In the genomic region with DNA sequence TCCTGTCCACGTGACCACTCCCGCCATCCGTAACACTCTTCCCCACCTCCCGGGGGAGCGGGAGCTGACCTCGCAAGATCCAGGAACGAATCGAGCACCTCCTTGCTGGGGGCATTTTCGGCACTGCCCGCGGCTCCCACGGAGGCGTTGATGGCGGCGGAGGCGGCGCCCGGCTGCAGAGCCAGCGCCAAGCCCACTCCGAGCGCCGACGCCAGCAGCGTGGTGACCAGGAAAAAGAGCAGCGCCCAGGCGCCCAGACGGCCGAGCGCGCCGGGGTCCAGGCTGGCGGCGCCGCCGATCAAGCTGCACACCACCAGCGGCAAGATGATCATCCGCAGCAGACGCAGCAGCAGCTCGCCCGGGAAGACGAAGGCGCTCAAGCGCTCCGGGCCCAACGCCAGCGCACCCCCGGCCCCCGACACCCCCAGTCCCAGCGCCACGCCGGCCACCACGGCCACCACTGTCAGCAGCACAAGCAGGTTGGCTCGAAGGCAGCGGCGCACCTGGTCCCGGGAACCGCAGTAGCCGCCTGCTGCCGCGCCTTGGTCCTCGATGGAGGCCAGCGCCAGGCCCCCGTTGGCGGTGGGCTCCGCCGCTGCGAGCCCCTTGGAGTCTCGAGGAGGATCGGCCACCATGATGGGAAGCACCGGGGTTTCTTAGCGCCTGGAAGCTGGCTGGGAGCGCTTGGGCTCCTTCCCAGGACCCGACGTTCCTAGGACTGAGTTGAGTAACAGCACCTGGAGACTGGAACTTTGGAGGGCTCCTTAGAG, we compare ENCODE assay signal across 1 cellular context.
TF ChIP-seq lines count a peak whose summit lies in the region.

No MANE protein-coding gene starts in this region.

TF ChIP-seq in A549, 52 proteins besides CTCF, POLR2A, EP300 and RAD21 (continued from another document):
- no peak for TF ChIP-seq RNF2 (IDR thresholded peaks at IDR 0.05; ENCODE audit: borderline replicate concordance, low read depth)
- TF ChIP-seq RARB (CRISPR knock-in tag; IDR thresholded peaks at IDR 0.05) = no peak
- TF ChIP-seq, protein P1, sequence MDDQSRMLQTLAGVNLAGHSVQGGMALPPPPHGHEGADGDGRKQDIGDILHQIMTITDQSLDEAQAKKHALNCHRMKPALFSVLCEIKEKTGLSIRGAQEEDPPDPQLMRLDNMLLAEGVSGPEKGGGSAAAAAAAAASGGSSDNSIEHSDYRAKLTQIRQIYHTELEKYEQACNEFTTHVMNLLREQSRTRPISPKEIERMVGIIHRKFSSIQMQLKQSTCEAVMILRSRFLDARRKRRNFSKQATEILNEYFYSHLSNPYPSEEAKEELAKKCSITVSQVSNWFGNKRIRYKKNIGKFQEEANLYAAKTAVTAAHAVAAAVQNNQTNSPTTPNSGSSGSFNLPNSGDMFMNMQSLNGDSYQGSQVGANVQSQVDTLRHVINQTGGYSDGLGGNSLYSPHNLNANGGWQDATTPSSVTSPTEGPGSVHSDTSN (IDR thresholded peaks at IDR 0.05) = no peak
- no peak for TF ChIP-seq SMC3 (IDR thresholded peaks at IDR 0.05)
- TF ChIP-seq PHF8 (IDR thresholded peaks at IDR 0.05; ENCODE audit: borderline replicate concordance, low read depth) = peak; percentile 9; the same call in 1 of the 2 replicates
- TF ChIP-seq CBX2 (IDR thresholded peaks at IDR 0.05; ENCODE audit: borderline replicate concordance, low read depth) = no peak
- TF ChIP-seq HOXB5 (CRISPR knock-in tag; IDR thresholded peaks at IDR 0.05) = no peak
- no peak for TF ChIP-seq MYC (IDR thresholded peaks at IDR 0.05; ENCODE audit: borderline replicate concordance, low read length)
- TF ChIP-seq HEYL (CRISPR knock-in tag; IDR thresholded peaks at IDR 0.05) = no peak
- TF ChIP-seq KDM5A (IDR thresholded peaks at IDR 0.05) = no peak
- TF ChIP-seq, protein P2, sequence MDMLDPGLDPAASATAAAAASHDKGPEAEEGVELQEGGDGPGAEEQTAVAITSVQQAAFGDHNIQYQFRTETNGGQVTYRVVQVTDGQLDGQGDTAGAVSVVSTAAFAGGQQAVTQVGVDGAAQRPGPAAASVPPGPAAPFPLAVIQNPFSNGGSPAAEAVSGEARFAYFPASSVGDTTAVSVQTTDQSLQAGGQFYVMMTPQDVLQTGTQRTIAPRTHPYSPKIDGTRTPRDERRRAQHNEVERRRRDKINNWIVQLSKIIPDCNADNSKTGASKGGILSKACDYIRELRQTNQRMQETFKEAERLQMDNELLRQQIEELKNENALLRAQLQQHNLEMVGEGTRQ (IDR thresholded peaks at IDR 0.05) = peak; percentile 85
- no peak for TF ChIP-seq EHF (CRISPR knock-in tag; IDR thresholded peaks at IDR 0.05)
- TF ChIP-seq ESRRA (IDR thresholded peaks at IDR 0.05; ENCODE audit: borderline replicate concordance, low read length) = no peak
- no peak for TF ChIP-seq RCOR1 (IDR thresholded peaks at IDR 0.05; ENCODE audit: low read depth, low read length)
- TF ChIP-seq NPAS2 (CRISPR knock-in tag; IDR thresholded peaks at IDR 0.05; ENCODE audit: borderline replicate concordance) = no peak
- TF ChIP-seq FOSB (CRISPR knock-in tag; IDR thresholded peaks at IDR 0.05) = no peak
- TF ChIP-seq NR3C1 (IDR thresholded peaks at IDR 0.05) = no peak
- no peak for TF ChIP-seq ZSCAN20 (CRISPR knock-in tag; IDR thresholded peaks at IDR 0.05)
- TF ChIP-seq TP53 (CRISPR knock-in tag; IDR thresholded peaks at IDR 0.05) = no peak
- TF ChIP-seq, protein P3, sequence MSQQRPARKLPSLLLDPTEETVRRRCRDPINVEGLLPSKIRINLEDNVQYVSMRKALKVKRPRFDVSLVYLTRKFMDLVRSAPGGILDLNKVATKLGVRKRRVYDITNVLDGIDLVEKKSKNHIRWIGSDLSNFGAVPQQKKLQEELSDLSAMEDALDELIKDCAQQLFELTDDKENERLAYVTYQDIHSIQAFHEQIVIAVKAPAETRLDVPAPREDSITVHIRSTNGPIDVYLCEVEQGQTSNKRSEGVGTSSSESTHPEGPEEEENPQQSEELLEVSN (IDR thresholded peaks at IDR 0.05; ENCODE audit: borderline replicate concordance, low read depth) = peak; percentile 43; the same call in 1 of the 2 replicates
- TF ChIP-seq NFE2L2 (conservative IDR thresholded peaks at IDR 0.05; ENCODE audit: low read length) = no peak
- no peak for TF ChIP-seq FOXS1 (CRISPR knock-in tag; IDR thresholded peaks at IDR 0.05)
- no peak for TF ChIP-seq HDAC2 (IDR thresholded peaks at IDR 0.05)
- TF ChIP-seq, protein P4, sequence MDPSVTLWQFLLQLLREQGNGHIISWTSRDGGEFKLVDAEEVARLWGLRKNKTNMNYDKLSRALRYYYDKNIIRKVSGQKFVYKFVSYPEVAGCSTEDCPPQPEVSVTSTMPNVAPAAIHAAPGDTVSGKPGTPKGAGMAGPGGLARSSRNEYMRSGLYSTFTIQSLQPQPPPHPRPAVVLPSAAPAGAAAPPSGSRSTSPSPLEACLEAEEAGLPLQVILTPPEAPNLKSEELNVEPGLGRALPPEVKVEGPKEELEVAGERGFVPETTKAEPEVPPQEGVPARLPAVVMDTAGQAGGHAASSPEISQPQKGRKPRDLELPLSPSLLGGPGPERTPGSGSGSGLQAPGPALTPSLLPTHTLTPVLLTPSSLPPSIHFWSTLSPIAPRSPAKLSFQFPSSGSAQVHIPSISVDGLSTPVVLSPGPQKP (IDR thresholded peaks at IDR 0.05; ENCODE audit: low read depth, low read length) = no peak
- TF ChIP-seq KDM1A (IDR thresholded peaks at IDR 0.05; ENCODE audit: low read depth) = no peak
